ENCODE assay signal across 16 cellular contexts in genomic region chr15:69813881-69814280, GRCh38.
DNase-seq lines count a peak whose midpoint lies in the region; TF ChIP-seq lines count a peak whose summit lies in the region.
"Had no signal": no experiment of that assay in that cellular context is flagged by ENCODE, and none has a peak within 500 bp of the region (broad histone marks: within the 10 kb centered on the region; RNA-seq: fewer than 3 reads in every experiment).

No MANE protein-coding gene starts in this region.

- in situ Hi-C loops in ACHN (cut with HindIII; ENCODE audit: low pct_ligation_motif_present, low pct_unique_long_range_greater_than_20kb, low sequenced_read_pairs) = no loop called here

- peaks cover 8% of the 10 kb centered on the region for H3K4me1 Mint-ChIP-seq in activated T-cell treated with anti-CD3 and anti-CD28 coated beads, Interleukin-2, amount 50 U/mL, for 24 hours (ENCODE audit: low read depth)
- peaks cover 0 to 5% (median 0%) of the 10 kb centered on the region in 4 donors for H3K4me1 Mint-ChIP-seq in CD4-positive, alpha-beta memory T cell

- H3K9me2 ChIP-seq in OCI-LY7 (ENCODE audit: insufficient read depth, low read length) = no peaks in the 10 kb centered on the region

- POLR2A ChIA-PET in OCI-LY7 (lab: Charles Lee) = no interaction called here
- POLR2A ChIA-PET in CD4-positive, alpha-beta memory T cell (lab: Charles Lee; ENCODE audit: partially characterized antibody) = no interaction called here

- H3K36me3 ChIP-seq in osteoblast (ENCODE audit: insufficient read depth, low read length) (no peaks in the 10 kb centered on the region), OCI-LY7 (ENCODE audit: insufficient read depth, low read length) (no peaks in the 10 kb centered on the region)
- no peaks in the 10 kb centered on the region for H3K36me3 ChIP-seq in CD4-positive, alpha-beta memory T cell (ENCODE audit: insufficient read depth, low read length)
- H3K36me3 ChIP-seq: BLaER1 treated with 17β-estradiol and CSF1 and Interleukin-3, amounts not matched to agents 10 nM and 100 nM had no signal

- H3K27ac Mint-ChIP-seq in activated T-cell treated with anti-CD3 and anti-CD28 coated beads, Interleukin-2, amount 50 U/mL, for 24 hours = no peak overlapping the region
- H3K27ac Mint-ChIP-seq in CD4-positive, alpha-beta memory T cell = no peak overlapping the region

- H3K36me3 Mint-ChIP-seq in activated T-cell treated with anti-CD3 and anti-CD28 coated beads, Interleukin-2, amount 50 U/mL, for 24 hours (ENCODE audit: low read depth) = no peaks in the 10 kb centered on the region
- no peaks in the 10 kb centered on the region for H3K36me3 Mint-ChIP-seq in CD4-positive, alpha-beta memory T cell

- no peak overlapping the region for H3K27ac ChIP-seq in osteoblast (ENCODE audit: low read depth, low read length)
- no peak overlapping the region for H3K27ac ChIP-seq in OCI-LY7 (ENCODE audit: low read depth, low read length, poor library complexity, severe bottlenecking)
- no peak overlapping the region for H3K27ac ChIP-seq in CD4-positive, alpha-beta memory T cell (ENCODE audit: low read depth, low read length)
- H3K27ac ChIP-seq: BLaER1 treated with 17β-estradiol and CSF1 and Interleukin-3, amounts not matched to agents 10 nM and 100 nM had no signal

- H3K9me3 ChIP-seq in osteoblast (ENCODE audit: low read depth, low read length) = no peaks in the 10 kb centered on the region
- no peaks in the 10 kb centered on the region for H3K9me3 ChIP-seq in OCI-LY7 (ENCODE audit: low read length)
- H3K9me3 ChIP-seq in CD4-positive, alpha-beta memory T cell (ENCODE audit: control insufficient read depth in 1 of 2, low read length in 2 of 2) = no peaks in the 10 kb centered on the region
- H3K9me3 ChIP-seq: BLaER1 treated with 17β-estradiol and CSF1 and Interleukin-3, amounts not matched to agents 10 nM and 100 nM had no signal

- DNase-seq in COLO668 (lab: John Stamatoyannopoulos, UW; ENCODE audit: unreplicated experiment) (peak; percentile 81), M059J (ENCODE audit: low read depth) (peak; percentile 71), amniotic epithelial cell (ENCODE audit: low read depth) (peak; percentile 17), osteoblast (ENCODE audit: insufficient read length, low spot score, missing footprints) (peak; percentile 38), OCI-LY7 (ENCODE audit: low spot score) (no peak), ACHN (no peak)
- no peak for DNase-seq in activated T-cell treated with anti-CD3 and anti-CD28 coated beads, Interleukin-2, amount 50 U/mL, for 24 hours
- DNase-seq in CD4-positive, alpha-beta memory T cell = no peak
- DNase-seq: DMS153, EL, NCI-H1436 treated with DMSO at 0.1 percent for 48 hours, NCI-H2081, NCI-H510A treated with DMSO at 0.1 percent for 48 hours, SIG-M5 had no signal

- CTCF ChIA-PET in OCI-LY7 (lab: Charles Lee; ENCODE audit: unreplicated experiment) = no interaction called here
- CTCF ChIA-PET in CD4-positive, alpha-beta memory T cell (lab: Charles Lee; ENCODE audit: partially characterized antibody) = no interaction called here

- H3K4me3 ChIP-seq in osteoblast (ENCODE audit: insufficient read depth, low read length) (no peak overlapping the region), OCI-LY7 (ENCODE audit: low read depth, low read length, poor library complexity, severe bottlenecking) (no peak overlapping the region)
- no peak overlapping the region for H3K4me3 ChIP-seq in CD4-positive, alpha-beta memory T cell (ENCODE audit: low read length in 2 of 2)
- H3K4me3 ChIP-seq: BLaER1 treated with 17β-estradiol and CSF1 and Interleukin-3, amounts not matched to agents 10 nM and 100 nM; K562 had no signal

- no peaks in the 10 kb centered on the region for H3K4me1 ChIP-seq in osteoblast (ENCODE audit: insufficient read depth, low read length)
- no peaks in the 10 kb centered on the region for H3K4me1 ChIP-seq in OCI-LY7 (ENCODE audit: insufficient read depth, low read length, poor library complexity, severe bottlenecking)
- H3K4me1 ChIP-seq in CD4-positive, alpha-beta memory T cell (ENCODE audit: insufficient read depth, low read length) = no peaks in the 10 kb centered on the region
- H3K4me1 ChIP-seq: BLaER1 treated with 17β-estradiol and CSF1 and Interleukin-3, amounts not matched to agents 10 nM and 100 nM had no signal

- H3K79me2 ChIP-seq in osteoblast (ENCODE audit: insufficient read depth, low read length) = no peaks in the 10 kb centered on the region
- H3K79me2 ChIP-seq in OCI-LY7 (ENCODE audit: insufficient read depth, low read depth, low read length) = no peaks in the 10 kb centered on the region

- BruUV-seq in OCI-LY7 (replicated peaks; lab: Mats Ljungman, UMichigan) = no TSS peak

- H3K27me3 Mint-ChIP-seq in activated T-cell treated with anti-CD3 and anti-CD28 coated beads, Interleukin-2, amount 50 U/mL, for 24 hours = peaks cover 4% of the 10 kb centered on the region
- H3K27me3 Mint-ChIP-seq in CD4-positive, alpha-beta memory T cell = no peaks in the 10 kb centered on the region

- peaks cover 29% of the 10 kb centered on the region for H3K27me3 ChIP-seq in osteoblast (ENCODE audit: insufficient read depth, low read length)
- no peaks in the 10 kb centered on the region for H3K27me3 ChIP-seq in CD4-positive, alpha-beta memory T cell (ENCODE audit: insufficient read depth, low read length)
- H3K27me3 ChIP-seq: BLaER1 treated with 17β-estradiol and CSF1 and Interleukin-3, amounts not matched to agents 10 nM and 100 nM had no signal

- H2AFZ ChIP-seq in osteoblast (ENCODE audit: low read length) = no peak overlapping the region
- no peak overlapping the region for H2AFZ ChIP-seq in OCI-LY7 (ENCODE audit: low read length)

- H4K20me1 ChIP-seq in osteoblast (ENCODE audit: insufficient read depth, low read length) (no peaks in the 10 kb centered on the region), OCI-LY7 (ENCODE audit: insufficient read depth, low read length) (no peaks in the 10 kb centered on the region)

- H3K4me2 ChIP-seq in osteoblast (ENCODE audit: insufficient read depth, low read length) (no peak overlapping the region), OCI-LY7 (ENCODE audit: low read length) (no peak overlapping the region)
- H3K4me2 ChIP-seq: BLaER1 treated with 17β-estradiol and CSF1 and Interleukin-3, amounts not matched to agents 10 nM and 100 nM had no signal

- TF ChIP-seq CTCF in osteoblast (IDR thresholded peaks at IDR 0.05; ENCODE audit: extremely low read depth, low read depth, low read length) (no peak), OCI-LY7 (conservative IDR thresholded peaks at IDR 0.05; ENCODE audit: low read length) (no peak)

- H3K9me3 Mint-ChIP-seq in activated T-cell treated with anti-CD3 and anti-CD28 coated beads, Interleukin-2, amount 50 U/mL, for 24 hours = no peaks in the 10 kb centered on the region
- no peaks in the 10 kb centered on the region for H3K9me3 Mint-ChIP-seq in CD4-positive, alpha-beta memory T cell

- intact Hi-C loops in OCI-LY7 (cut with micrococcal nuclease; ENCODE audit: unreplicated experiment) = no loop called here
- intact Hi-C loops in CD4-positive, alpha-beta memory T cell (cut with micrococcal nuclease) = no loop called here

- no peak overlapping the region for H3K4me3 Mint-ChIP-seq in activated T-cell treated with anti-CD3 and anti-CD28 coated beads, Interleukin-2, amount 50 U/mL, for 24 hours
- H3K4me3 Mint-ChIP-seq in CD4-positive, alpha-beta memory T cell = no peak overlapping the region

Comparison
In these comparisons a context has a peak if more than half of its experiments do, and no peak if none do; other contexts are left out.
1. DNase-seq: peak in COLO668 (single experiment), M059J (single experiment), amniotic epithelial cell (single experiment) and osteoblast (single experiment); none in OCI-LY7 (single experiment), activated T-cell treated with anti-CD3 and anti-CD28 coated beads, Interleukin-2, amount 50 U/mL, for 24 hours (single experiment), CD4-positive, alpha-beta memory T cell (0 of 5) and ACHN (single experiment).